In the genomic region with DNA sequence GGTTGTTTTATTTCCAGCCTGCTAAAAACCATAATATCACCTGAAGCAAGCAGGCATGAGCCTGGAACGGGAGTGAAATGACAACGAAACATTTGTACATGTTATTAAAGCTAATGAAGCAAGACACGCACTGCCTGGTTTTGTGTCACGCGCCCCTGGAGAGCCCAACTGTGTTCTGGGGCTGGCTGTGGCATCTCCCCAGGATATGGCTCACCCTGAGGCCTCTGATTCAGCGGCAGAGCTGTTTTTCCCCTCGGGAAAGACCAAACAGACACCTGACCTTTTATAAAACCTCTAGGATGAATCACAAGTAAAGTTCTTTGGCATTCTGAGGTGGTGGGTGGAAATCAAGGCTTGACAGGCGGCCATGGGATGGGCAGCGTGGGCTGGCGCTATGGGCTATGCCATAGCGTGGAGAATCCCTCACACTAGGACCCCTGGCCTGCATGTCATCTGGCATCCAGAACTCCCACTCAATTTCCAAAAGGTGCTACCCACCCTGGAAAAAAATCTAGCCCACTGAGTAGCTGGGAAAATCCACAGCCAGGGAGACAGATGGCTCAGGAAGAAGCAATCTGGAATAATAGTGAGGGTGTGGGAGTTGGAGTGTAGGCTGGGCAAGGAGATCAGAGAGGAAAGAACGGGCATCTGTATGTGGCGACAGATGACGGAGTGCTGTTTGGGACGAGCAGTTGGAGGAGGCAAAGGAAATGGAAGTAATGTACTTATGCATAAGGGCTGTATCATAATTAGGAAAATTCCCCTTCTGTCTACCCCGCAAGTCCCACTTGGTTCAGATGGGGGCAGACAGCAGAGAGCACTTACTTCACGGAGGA, we compare ENCODE assay signal across 12 cellular contexts.
DNase-seq lines count a peak whose midpoint lies in the region; TF ChIP-seq lines count a peak whose summit lies in the region.
"Had no signal": no experiment of that assay in that cellular context is flagged by ENCODE, and none has a peak within 500 bp of the region (broad histone marks: within the 10 kb centered on the region; RNA-seq: fewer than 3 reads in every experiment).

No MANE protein-coding gene starts in this region.

- no peak overlapping the region for H3K4me3 ChIP-seq in HEK293 (ENCODE audit: low read depth, low read length)
- H3K4me3 ChIP-seq in WI38 (ENCODE audit: low read depth, low read length): peak overlapping the region; percentile 22
- H3K4me3 ChIP-seq in ovary: no peak overlapping the region
- no peak overlapping the region for H3K4me3 ChIP-seq in right atrium auricular region
- H3K4me3 ChIP-seq: gastrocnemius medialis had no signal

- CTCF ChIA-PET in HEK293 (lab: Yijun Ruan, JAX): interaction anchor here (0.5 to 0.8 kb wide), 2 partner anchors 34 to 117 kb away, joined by 3 to 4 read pairs; no protein-coding TSS in a partner anchor

- intact Hi-C loops in ovary (cut with DNase I) (no loop called here), cardiac septum (cut with DNase I) (no loop called here)

- 82 to 87% (median 83%) methylated on average over 17 of the region's 17 CpGs for WGBS in ovary, 3 donors

- H3K27me3 ChIP-seq in ovary: no peaks in the 10 kb centered on the region
- H3K27me3 ChIP-seq in right atrium auricular region: no peaks in the 10 kb centered on the region
- H3K27me3 ChIP-seq: gastrocnemius medialis had no signal

- H3K9me3 ChIP-seq in HEK293 (ENCODE audit: control insufficient read depth, insufficient read depth, low read depth, low read length) (no peaks in the 10 kb centered on the region), ovary (no peaks in the 10 kb centered on the region), right atrium auricular region (no peaks in the 10 kb centered on the region)
- H3K9me3 ChIP-seq: gastrocnemius medialis had no signal

- TF ChIP-seq EP300 in ovary (IDR thresholded peaks at IDR 0.05): no peak

- TF ChIP-seq CTCF in HEK293 (tag by site-specific recombination; IDR thresholded peaks at IDR 0.05) (no peak), WI38 (IDR thresholded peaks at IDR 0.05; ENCODE audit: low read depth, low read length) (no peak), ovary (IDR thresholded peaks at IDR 0.05) (no peak), right atrium auricular region (IDR thresholded peaks at IDR 0.05) (no peak)

- no peak for TF ChIP-seq POLR2A in ovary (IDR thresholded peaks at IDR 0.05)

- H3K36me3 ChIP-seq in HEK293 (ENCODE audit: control insufficient read depth in 2 of 2, insufficient read depth in 1 of 2, low read length in 2 of 2) (no peaks in the 10 kb centered on the region), ovary (no peaks in the 10 kb centered on the region), right atrium auricular region (no peaks in the 10 kb centered on the region)
- H3K36me3 ChIP-seq: gastrocnemius medialis had no signal

- no peak overlapping the region for H3K27ac ChIP-seq in HEK293 (ENCODE audit: extremely low read depth, low read depth, low read length)
- no peak overlapping the region for H3K27ac ChIP-seq in ovary
- H3K27ac ChIP-seq in right atrium auricular region: no peak overlapping the region
- H3K27ac ChIP-seq: gastrocnemius medialis had no signal

- peaks cover 18% of the 10 kb centered on the region; the same call in 1 of the 2 replicates for H3K4me1 ChIP-seq in HEK293 (ENCODE audit: control insufficient read depth, insufficient read depth, low read length)
- H3K4me1 ChIP-seq in ovary (ENCODE audit: insufficient read depth): peaks cover 8% of the 10 kb centered on the region
- H3K4me1 ChIP-seq in right atrium auricular region: peaks cover 0 to 30% of the 10 kb centered on the region in 2 donors
- H3K4me1 ChIP-seq: gastrocnemius medialis had no signal

- DNase-seq in A172 (ENCODE audit: low spot score) (peak; percentile 95), inferior parietal cortex (ENCODE audit: extremely low spot score) (peak; percentile 46), ovary (no peak), middle frontal gyrus (ENCODE audit: extremely low spot score, low spot score) (no peak), cardiac septum (ENCODE audit: low spot score) (no peak), right atrium auricular region (ENCODE audit: low spot score) (no peak)
- DNase-seq: activated naive CD4-positive, alpha-beta T cell; gastrocnemius medialis; MM.1S; natural killer cell had no signal

- POLR2A ChIA-PET in HEK293 (lab: Yijun Ruan, JAX): no interaction called here

TF ChIP-seq in HEK293, 187 proteins besides CTCF, POLR2A, EP300 and RAD21 (continues in another document):
- TF ChIP-seq, protein P1, sequence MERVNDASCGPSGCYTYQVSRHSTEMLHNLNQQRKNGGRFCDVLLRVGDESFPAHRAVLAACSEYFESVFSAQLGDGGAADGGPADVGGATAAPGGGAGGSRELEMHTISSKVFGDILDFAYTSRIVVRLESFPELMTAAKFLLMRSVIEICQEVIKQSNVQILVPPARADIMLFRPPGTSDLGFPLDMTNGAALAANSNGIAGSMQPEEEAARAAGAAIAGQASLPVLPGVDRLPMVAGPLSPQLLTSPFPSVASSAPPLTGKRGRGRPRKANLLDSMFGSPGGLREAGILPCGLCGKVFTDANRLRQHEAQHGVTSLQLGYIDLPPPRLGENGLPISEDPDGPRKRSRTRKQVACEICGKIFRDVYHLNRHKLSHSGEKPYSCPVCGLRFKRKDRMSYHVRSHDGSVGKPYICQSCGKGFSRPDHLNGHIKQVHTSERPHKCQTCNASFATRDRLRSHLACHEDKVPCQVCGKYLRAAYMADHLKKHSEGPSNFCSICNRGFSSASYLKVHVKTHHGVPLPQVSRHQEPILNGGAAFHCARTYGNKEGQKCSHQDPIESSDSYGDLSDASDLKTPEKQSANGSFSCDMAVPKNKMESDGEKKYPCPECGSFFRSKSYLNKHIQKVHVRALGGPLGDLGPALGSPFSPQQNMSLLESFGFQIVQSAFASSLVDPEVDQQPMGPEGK (tag by site-specific recombination; IDR thresholded peaks at IDR 0.05): no peak
- TF ChIP-seq ZBTB6 (tag by site-specific recombination; IDR thresholded peaks at IDR 0.05) (no peak), ZFHX2 (tag by site-specific recombination; conservative IDR thresholded peaks at IDR 0.05) (peak; percentile 93), GLIS1 (tag by site-specific recombination; IDR thresholded peaks at IDR 0.05) (no peak), ZNF610 (tag by site-specific recombination; IDR thresholded peaks at IDR 0.05; ENCODE audit: borderline replicate concordance) (no peak), ZNF214 (tag by site-specific recombination; IDR thresholded peaks at IDR 0.05; ENCODE audit: borderline replicate concordance) (no peak)
- TF ChIP-seq, protein P2, sequence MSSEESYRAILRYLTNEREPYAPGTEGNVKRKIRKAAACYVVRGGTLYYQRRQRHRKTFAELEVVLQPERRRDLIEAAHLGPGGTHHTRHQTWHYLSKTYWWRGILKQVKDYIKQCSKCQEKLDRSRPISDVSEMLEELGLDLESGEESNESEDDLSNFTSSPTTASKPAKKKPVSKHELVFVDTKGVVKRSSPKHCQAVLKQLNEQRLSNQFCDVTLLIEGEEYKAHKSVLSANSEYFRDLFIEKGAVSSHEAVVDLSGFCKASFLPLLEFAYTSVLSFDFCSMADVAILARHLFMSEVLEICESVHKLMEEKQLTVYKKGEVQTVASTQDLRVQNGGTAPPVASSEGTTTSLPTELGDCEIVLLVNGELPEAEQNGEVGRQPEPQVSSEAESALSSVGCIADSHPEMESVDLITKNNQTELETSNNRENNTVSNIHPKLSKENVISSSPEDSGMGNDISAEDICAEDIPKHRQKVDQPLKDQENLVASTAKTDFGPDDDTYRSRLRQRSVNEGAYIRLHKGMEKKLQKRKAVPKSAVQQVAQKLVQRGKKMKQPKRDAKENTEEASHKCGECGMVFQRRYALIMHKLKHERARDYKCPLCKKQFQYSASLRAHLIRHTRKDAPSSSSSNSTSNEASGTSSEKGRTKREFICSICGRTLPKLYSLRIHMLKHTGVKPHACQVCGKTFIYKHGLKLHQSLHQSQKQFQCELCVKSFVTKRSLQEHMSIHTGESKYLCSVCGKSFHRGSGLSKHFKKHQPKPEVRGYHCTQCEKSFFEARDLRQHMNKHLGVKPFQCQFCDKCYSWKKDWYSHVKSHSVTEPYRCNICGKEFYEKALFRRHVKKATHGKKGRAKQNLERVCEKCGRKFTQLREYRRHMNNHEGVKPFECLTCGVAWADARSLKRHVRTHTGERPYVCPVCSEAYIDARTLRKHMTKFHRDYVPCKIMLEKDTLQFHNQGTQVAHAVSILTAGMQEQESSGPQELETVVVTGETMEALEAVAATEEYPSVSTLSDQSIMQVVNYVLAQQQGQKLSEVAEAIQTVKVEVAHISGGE (tag by site-specific recombination; conservative IDR thresholded peaks at IDR 0.05; ENCODE audit: low read depth): no peak
- TF ChIP-seq, protein P3, sequence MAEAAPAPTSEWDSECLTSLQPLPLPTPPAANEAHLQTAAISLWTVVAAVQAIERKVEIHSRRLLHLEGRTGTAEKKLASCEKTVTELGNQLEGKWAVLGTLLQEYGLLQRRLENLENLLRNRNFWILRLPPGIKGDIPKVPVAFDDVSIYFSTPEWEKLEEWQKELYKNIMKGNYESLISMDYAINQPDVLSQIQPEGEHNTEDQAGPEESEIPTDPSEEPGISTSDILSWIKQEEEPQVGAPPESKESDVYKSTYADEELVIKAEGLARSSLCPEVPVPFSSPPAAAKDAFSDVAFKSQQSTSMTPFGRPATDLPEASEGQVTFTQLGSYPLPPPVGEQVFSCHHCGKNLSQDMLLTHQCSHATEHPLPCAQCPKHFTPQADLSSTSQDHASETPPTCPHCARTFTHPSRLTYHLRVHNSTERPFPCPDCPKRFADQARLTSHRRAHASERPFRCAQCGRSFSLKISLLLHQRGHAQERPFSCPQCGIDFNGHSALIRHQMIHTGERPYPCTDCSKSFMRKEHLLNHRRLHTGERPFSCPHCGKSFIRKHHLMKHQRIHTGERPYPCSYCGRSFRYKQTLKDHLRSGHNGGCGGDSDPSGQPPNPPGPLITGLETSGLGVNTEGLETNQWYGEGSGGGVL (tag by site-specific recombination; IDR thresholded peaks at IDR 0.05): no peak

Comparison
In these comparisons a context has a peak if more than half of its experiments do, and no peak if none do; other contexts are left out.
1. DNase-seq: peak in A172 (single experiment) and inferior parietal cortex (single experiment); none in ovary (0 of 5), middle frontal gyrus (single experiment), cardiac septum (single experiment) and right atrium auricular region (single experiment).